Comparison of ENCODE assay signal across 8 cellular contexts in the genomic region with DNA sequence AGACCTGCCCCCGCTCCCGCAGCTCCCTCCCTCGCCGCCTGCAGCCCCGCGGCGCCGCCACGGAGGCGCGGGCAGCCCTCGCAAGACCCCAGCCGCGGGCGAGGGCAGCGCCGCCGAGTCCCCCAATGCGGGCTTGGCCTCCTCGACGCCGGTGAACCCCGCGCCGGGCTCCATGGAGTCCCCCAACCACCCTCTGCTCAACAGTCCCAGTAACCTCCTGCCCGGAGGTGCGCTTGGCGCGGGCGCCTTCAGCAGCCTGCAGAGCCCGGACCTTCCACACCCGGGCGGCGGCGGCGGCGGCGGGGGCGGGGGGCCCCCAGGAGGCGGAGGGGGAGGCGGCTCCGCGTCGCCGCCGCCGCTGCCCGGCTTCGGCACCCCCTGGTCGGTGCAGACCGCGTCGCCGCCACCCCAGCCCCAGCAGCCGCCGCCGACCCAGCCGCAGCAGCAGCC. TPM values are rescaled to one million over a fixed set of nuclear protein-coding genes. Genes with fewer than 3 reads are reported as not detected.
DNase-seq lines count a peak whose midpoint lies in the region; ATAC-seq and TF ChIP-seq lines count a peak whose summit lies in the region.

No MANE protein-coding gene starts in this region.

- peak overlapping the region; percentile 98 for H3K9ac ChIP-seq in fibroblast of lung (ENCODE audit: insufficient read depth, low read length)
- H3K9ac ChIP-seq in neural cell (ENCODE audit: low read length): peak overlapping the region; percentile 96

- H3K9me2 ChIP-seq in neural cell (ENCODE audit: insufficient read depth, low read length): no peaks in the 10 kb centered on the region

- no peaks in the 10 kb centered on the region for H3K9me3 ChIP-seq in CD4-positive, alpha-beta memory T cell (ENCODE audit: control insufficient read depth in 1 of 2, low read length in 2 of 2)
- no peaks in the 10 kb centered on the region for H3K9me3 ChIP-seq in fibroblast of lung (ENCODE audit: control insufficient read depth, insufficient read depth, low read depth, low read length)
- no peaks in the 10 kb centered on the region for H3K9me3 ChIP-seq in neural cell (ENCODE audit: low read length)

- DNase-seq in CD4-positive, alpha-beta memory T cell: peak; percentile 57 to 67 (median 60)
- no peak for DNase-seq in Jurkat, Clone E6-1 (ENCODE audit: low read depth, low spot score)
- DNase-seq in activated T-cell treated with anti-CD3 and anti-CD28 coated beads for 4 hours (peak; percentile 48), fibroblast of lung (ENCODE audit: low read depth in 2 of 2) (peak in 1 of 2 donors; percentile 37), substantia nigra (lab: John Stamatoyannopoulos, UW) (peak in 28 of 49 donors; percentile 11 to 68 (median 38)), NCI-H187 treated with DMSO at 0.1 percent for 48 hours (lab: John Stamatoyannopoulos, UW) (no peak)

- no peak for TF ChIP-seq EP300 in neural cell (conservative IDR thresholded peaks at IDR 0.05; ENCODE audit: poor library complexity, severe bottlenecking)

- H3K36me3 Mint-ChIP-seq in CD4-positive, alpha-beta memory T cell: peaks cover 7 to 23% of the 10 kb centered on the region in 2 donors

- ATAC-seq in GM21381 (IDR thresholded peaks at IDR 0.05; ENCODE audit: unreplicated experiment): peak; percentile 7

- no peak overlapping the region for H3K4me2 ChIP-seq in fibroblast of lung (ENCODE audit: extremely low read depth, insufficient read depth, low read length)
- no peak overlapping the region for H3K4me2 ChIP-seq in neural cell (ENCODE audit: low read length)

- no peak for TF ChIP-seq CTCF in fibroblast of lung (conservative IDR thresholded peaks at IDR 0.05 in 1 of 2, IDR thresholded peaks at IDR 0.05 in 1 of 2; ENCODE audit: low read depth in 1 of 2, low read length in 2 of 2)
- no peak for TF ChIP-seq CTCF in neural cell (IDR thresholded peaks at IDR 0.05; ENCODE audit: poor library complexity, severe bottlenecking)

- H3K79me2 ChIP-seq in fibroblast of lung (ENCODE audit: control insufficient read depth, insufficient read depth, low read length) (peaks cover 51% of the 10 kb centered on the region), neural cell (replicated peaks; ENCODE audit: insufficient read depth, low read length) (peaks cover 36% of the 10 kb centered on the region)

- intact Hi-C loops in CD4-positive, alpha-beta memory T cell (cut with micrococcal nuclease): loop anchor here (5.0 kb wide), 1 partner anchor 1224 kb away; the partner anchor contains the start of gene TAPT1

- POLR2A ChIA-PET in CD4-positive, alpha-beta memory T cell (lab: Charles Lee; ENCODE audit: partially characterized antibody): interaction anchor here (0.7 to 2.7 kb wide), 19 partner anchors 9 to 1470 kb away, joined by 3 to 26 read pairs (median 4); partner anchors contain the start of genes BOD1L1, FAM200B and FBXL5

- H3K9me3 Mint-ChIP-seq in CD4-positive, alpha-beta memory T cell: peaks cover 0 to 1% (median 0%) of the 10 kb centered on the region in 8 donors

- TF ChIP-seq RAD21 in neural cell (conservative IDR thresholded peaks at IDR 0.05): no peak

- H3K27me3 ChIP-seq in CD4-positive, alpha-beta memory T cell (ENCODE audit: insufficient read depth, low read length): no peaks in the 10 kb centered on the region
- H3K27me3 ChIP-seq in fibroblast of lung (ENCODE audit: control insufficient read depth, insufficient read depth, low read length) (no peaks in the 10 kb centered on the region), neural cell (ENCODE audit: insufficient read depth, low read depth, low read length) (no peaks in the 10 kb centered on the region)

- CTCF ChIA-PET in CD4-positive, alpha-beta memory T cell (lab: Charles Lee; ENCODE audit: partially characterized antibody): no interaction called here

- H3K4me3 Mint-ChIP-seq in CD4-positive, alpha-beta memory T cell: peak overlapping the region; percentile 55 to 98 (median 74)

- H3K4me1 ChIP-seq in CD4-positive, alpha-beta memory T cell (ENCODE audit: insufficient read depth, low read length): peaks cover 27% of the 10 kb centered on the region
- H3K4me1 ChIP-seq in fibroblast of lung (ENCODE audit: control insufficient read depth, extremely low read depth, insufficient read depth, low read length): peaks cover 3% of the 10 kb centered on the region

- no peaks in the 10 kb centered on the region for H3F3A ChIP-seq in neural cell (ENCODE audit: insufficient read depth, low read length, poor library complexity, severe bottlenecking)

- H4K20me1 ChIP-seq in fibroblast of lung (ENCODE audit: control insufficient read depth, extremely low read depth, insufficient read depth, low read length): no peaks in the 10 kb centered on the region
- H4K20me1 ChIP-seq in neural cell (ENCODE audit: insufficient read depth): no peaks in the 10 kb centered on the region

- no peak overlapping the region for H2AFZ ChIP-seq in fibroblast of lung (ENCODE audit: low read length)
- H2AFZ ChIP-seq in neural cell (ENCODE audit: low read depth, low read length): no peak overlapping the region

- H3K27ac Mint-ChIP-seq in CD4-positive, alpha-beta memory T cell: peak overlapping the region in 6 of 7 donors; percentile 43 to 97 (median 80)

- H3K36me3 ChIP-seq in CD4-positive, alpha-beta memory T cell (ENCODE audit: insufficient read depth, low read length): no peaks in the 10 kb centered on the region
- H3K36me3 ChIP-seq in fibroblast of lung (ENCODE audit: control insufficient read depth, insufficient read depth, low read length): no peaks in the 10 kb centered on the region
- H3K36me3 ChIP-seq in neural cell (ENCODE audit: insufficient read depth, low read length): no peaks in the 10 kb centered on the region

- H3K27me3 Mint-ChIP-seq in CD4-positive, alpha-beta memory T cell: no peaks in the 10 kb centered on the region

- H3K4me1 Mint-ChIP-seq in CD4-positive, alpha-beta memory T cell: peaks cover 16 to 34% (median 26%) of the 10 kb centered on the region in 4 donors

- peak overlapping the region; percentile 6 to 96 for H3K4me3 ChIP-seq in CD4-positive, alpha-beta memory T cell (ENCODE audit: low read length in 2 of 2)
- peak overlapping the region; percentile 81 for H3K4me3 ChIP-seq in Jurkat, Clone E6-1 (ENCODE audit: low read length)
- H3K4me3 ChIP-seq in fibroblast of lung (replicated peaks in 1 of 4; ENCODE audit: control extremely low read depth in 1 of 4, insufficient read depth in 1 of 4, low read depth in 3 of 4, low read length in 4 of 4) (peak overlapping the region; percentile 42 to 91 (median 64)), neural cell (ENCODE audit: low read length) (peak overlapping the region; percentile 93)

- H3K27ac ChIP-seq in CD4-positive, alpha-beta memory T cell (ENCODE audit: low read depth, low read length): peak overlapping the region; percentile 100
- peak overlapping the region; percentile 99 for H3K27ac ChIP-seq in fibroblast of lung (ENCODE audit: insufficient read depth, low read length)
- H3K27ac ChIP-seq in neural cell (ENCODE audit: low read length): peak overlapping the region; percentile 96
- H3K27ac ChIP-seq in substantia nigra (ENCODE audit: low read depth, low read length, poor library complexity, severe bottlenecking): peak overlapping the region; percentile 100

TF ChIP-seq in neural cell, 6 proteins besides CTCF, POLR2A, EP300 and RAD21:
- TF ChIP-seq POLR2AphosphoS5 (IDR thresholded peaks at IDR 0.05) (no peak), MXI1 (conservative IDR thresholded peaks at IDR 0.05; ENCODE audit: poor library complexity, severe bottlenecking) (peak; percentile 31), TAF1 (IDR thresholded peaks at IDR 0.05; ENCODE audit: low read depth) (no peak)

RNA-seq across cellular contexts. Expression of gene CPEB2, which starts 1.2 kb away (rescaled TPM):
- total RNA-seq in CD4-positive, alpha-beta memory T cell: 10 to 100 TPM; 15.7 to 16.9 TPM
- 1 to 10 TPM in 1 of 2 donors, under 1 TPM in 1; 0.71 to 2.3 TPM for polyA plus RNA-seq in CD4-positive, alpha-beta memory T cell
- 0.38 TPM for polyA plus RNA-seq in Jurkat, Clone E6-1 (2012; ENCODE audit: insufficient read depth, insufficient read length)
- 7.7 and 19.0 TPM in 2 replicates for total RNA-seq in fibroblast of lung
- polyA plus RNA-seq in fibroblast of lung (16.1 and 18.6 TPM in 2 replicates), neural cell (8.6 and 12.4 TPM in 2 replicates)
- polyA plus RNA-seq in fibroblast of lung (2012): 11.8 and 14.6 TPM in 2 replicates
- polyA minus RNA-seq in fibroblast of lung (ENCODE audit: low replicate concordance) (6.2 and 12.1 TPM in 2 replicates), neural cell (25.8 and 29.4 TPM in 2 replicates)

Comparison
In these comparisons a context has a peak if more than half of its experiments do, and no peak if none do; other contexts are left out.
1. DNase-seq: peak in CD4-positive, alpha-beta memory T cell (5 of 5), activated T-cell treated with anti-CD3 and anti-CD28 coated beads for 4 hours (single experiment) and substantia nigra (28 of 49); none in Jurkat, Clone E6-1 (single experiment) and NCI-H187 treated with DMSO at 0.1 percent for 48 hours (single experiment).
2. Peak in every context shown above with its lines, with median percentiles within 50 percentile points of each other: H3K27ac ChIP-seq and H3K4me3 ChIP-seq.